13 cellular contexts compared by ENCODE assay signal in genomic region chr6:38720295-38720694, GRCh38. TPM values are rescaled to one million over a fixed set of nuclear protein-coding genes. Genes with fewer than 3 reads are reported as not detected.
A peak's percentile ranks its signal among the peaks of the same experiment; 100 is the strongest.
DNase-seq lines count a peak whose midpoint lies in the region; ATAC-seq and TF ChIP-seq lines count a peak whose summit lies in the region.
"Had no signal": no experiment of that assay in that cellular context is flagged by ENCODE, and none has a peak within 500 bp of the region (broad histone marks: within the 10 kb centered on the region; RNA-seq: fewer than 3 reads in every experiment).

No MANE protein-coding gene starts in this region.

- H3K36me3 ChIP-seq in breast epithelium (no peaks in the 10 kb centered on the region), PC-3 (ENCODE audit: low read depth, low read length) (no peaks in the 10 kb centered on the region)

- H3K27ac Mint-ChIP-seq in MCF 10A (ENCODE audit: low read depth, unreplicated experiment) = no peak overlapping the region
- H3K27ac Mint-ChIP-seq: dendritic cell treated with granulocyte-macrophage colony-stimulating factor and Interleukin-4, amounts not matched to agents 40 ng/mL and 50 ng/mL, for 4 days had no signal

- peak overlapping the region; percentile 47; the same call in 1 of the 2 replicates for H2AFZ ChIP-seq in PC-3 (ENCODE audit: low read length)

- no peaks in the 10 kb centered on the region for H3K36me3 Mint-ChIP-seq in MCF 10A (ENCODE audit: insufficient read depth, unreplicated experiment)

- H3K79me2 ChIP-seq in PC-3 (ENCODE audit: low read length) = no peaks in the 10 kb centered on the region

- no peaks in the 10 kb centered on the region for H3K27me3 Mint-ChIP-seq in MCF 10A (ENCODE audit: insufficient read depth, unreplicated experiment)

- BruUV-seq in MCF 10A (replicated peaks; lab: Mats Ljungman, UMichigan) (no TSS peak), PC-3 (replicated peaks; lab: Mats Ljungman, UMichigan) (no TSS peak)

- peak; percentile 19 for DNase-seq in MCF 10A (ENCODE audit: unreplicated experiment)
- DNase-seq in breast epithelium (ENCODE audit: low spot score in 2 of 2) = no peak
- peak; percentile 60 for DNase-seq in PC-3
- DNase-seq in fibroblast of pulmonary artery (ENCODE audit: low read depth) = peak; percentile 31
- DNase-seq in Right ventricle myocardium inferior (ENCODE audit: missing footprints) = no peak
- no peak for DNase-seq in NCI-H2227 (lab: John Stamatoyannopoulos, UW; ENCODE audit: unreplicated experiment)
- DNase-seq in NCI-H1105 treated with DMSO at 0.1 percent for 48 hours (lab: John Stamatoyannopoulos, UW) = no peak
- DNase-seq: activated CD4-positive, alpha-beta T cell treated with anti-CD3 and anti-CD28 coated beads for 4 hours; activated effector memory CD4-positive, alpha-beta T cell treated with anti-CD3 and anti-CD28 coated beads, Interleukin-2, amount 50 U/mL, for 16 hours; head of caudate nucleus; NCI-H1930 had no signal

- TF ChIP-seq POLR2A in breast epithelium (IDR thresholded peaks at IDR 0.05) = no peak

- H3F3A ChIP-seq in PC-3 (ENCODE audit: low read length, unreplicated experiment) = no peaks in the 10 kb centered on the region

- H3K4me1 Mint-ChIP-seq in MCF 10A (ENCODE audit: insufficient read depth, unreplicated experiment) = peaks cover 15% of the 10 kb centered on the region

- POLR2A ChIA-PET in MCF 10A (lab: Yijun Ruan, JAX) = no interaction called here
- POLR2A ChIA-PET in PC-3 (lab: Charles Lee; ENCODE audit: unreplicated experiment) = no interaction called here

- CTCF ChIA-PET in MCF 10A (lab: Yijun Ruan, JAX) = interaction anchor here (0.9 kb wide), 1 partner anchor 12 kb away, joined by 3 read pairs; no protein-coding TSS in a partner anchor
- CTCF ChIA-PET in PC-3 (lab: Charles Lee) = interaction anchor here (0.5 to 0.6 kb wide), 2 partner anchors 50 to 471 kb away, joined by 5 read pairs; no protein-coding TSS in a partner anchor

- no peaks in the 10 kb centered on the region for H3K9me2 ChIP-seq in PC-3 (replicated peaks; ENCODE audit: low read length)

- H4K20me1 ChIP-seq in PC-3 (ENCODE audit: low read length) = no peaks in the 10 kb centered on the region

- ATAC-seq in PC-3 (peak; percentile 54), GM18873 (IDR thresholded peaks at IDR 0.05; ENCODE audit: low FRiP score, unreplicated experiment) (no peak), Right ventricle myocardium inferior (no peak)

- H3K4me3 Mint-ChIP-seq in MCF 10A (ENCODE audit: unreplicated experiment) = no peak overlapping the region
- H3K4me3 Mint-ChIP-seq: dendritic cell treated with granulocyte-macrophage colony-stimulating factor and Interleukin-4, amounts not matched to agents 40 ng/mL and 50 ng/mL, for 4 days had no signal

- H3K9ac ChIP-seq in PC-3 (ENCODE audit: low read length) = no peak overlapping the region

- no peaks in the 10 kb centered on the region for H3K4me1 ChIP-seq in breast epithelium
- H3K4me1 ChIP-seq in PC-3 (ENCODE audit: insufficient read depth, low read length) = peaks cover 9% of the 10 kb centered on the region; the same call in 1 of the 2 replicates

- no peak for TF ChIP-seq CTCF in MCF 10A (IDR thresholded peaks at IDR 0.05; ENCODE audit: unreplicated experiment)
- no peak for TF ChIP-seq CTCF in breast epithelium (IDR thresholded peaks at IDR 0.05)
- TF ChIP-seq CTCF in PC-3 (conservative IDR thresholded peaks at IDR 0.05; ENCODE audit: low read depth, low read length) = peak; percentile 62
- peak; percentile 26 for TF ChIP-seq CTCF in fibroblast of pulmonary artery (IDR thresholded peaks at IDR 0.05; ENCODE audit: low read length, missing control alignments)

- no peaks in the 10 kb centered on the region for H3K9me3 Mint-ChIP-seq in MCF 10A (ENCODE audit: unreplicated experiment)
- H3K9me3 Mint-ChIP-seq: dendritic cell treated with granulocyte-macrophage colony-stimulating factor and Interleukin-4, amounts not matched to agents 40 ng/mL and 50 ng/mL, for 4 days had no signal

- H3K9me3 ChIP-seq in breast epithelium (no peaks in the 10 kb centered on the region), PC-3 (ENCODE audit: low read length) (no peaks in the 10 kb centered on the region)

- H3K27ac ChIP-seq in breast epithelium = no peak overlapping the region
- no peak overlapping the region for H3K27ac ChIP-seq in PC-3 (ENCODE audit: low read length)

- H3K4me2 ChIP-seq in PC-3 (ENCODE audit: low read length) = 0 out of 2 replicates have a peak overlapping the region, but pooled peaks have one; percentile 6

- H3K4me3 ChIP-seq in breast epithelium (no peak overlapping the region), PC-3 (ENCODE audit: low read length) (no peak overlapping the region), fibroblast of pulmonary artery (replicated peaks; ENCODE audit: low read depth, low read length) (no peak overlapping the region)

- intact Hi-C loops in MCF 10A (cut with micrococcal nuclease) (no loop called here), breast epithelium (cut with DNase I; ENCODE audit: low total_unique reads) (no loop called here), PC-3 (cut with micrococcal nuclease) (loop anchor here (10.0 kb wide), 1 partner anchor 215 kb away; no protein-coding TSS in a partner anchor), Right ventricle myocardium inferior (cut with DNase I) (no loop called here)

- H3K27me3 ChIP-seq in breast epithelium = peaks cover 0 to 21% of the 10 kb centered on the region in 2 donors
- H3K27me3 ChIP-seq in PC-3 (ENCODE audit: low read length) = no peaks in the 10 kb centered on the region

RNA-seq across cellular contexts. Expression of gene DNAH8, which starts 5.2 kb away (rescaled TPM):
- total RNA-seq in MCF 10A (2022) = not detected in 2 replicates
- total RNA-seq in breast epithelium = under 1 TPM in 2 of 3 donors, not detected in 1; under 0.01 TPM
- 0.06 and 0.15 TPM in 2 replicates for total RNA-seq in PC-3 (2014; rRNA removed)
- total RNA-seq in Right ventricle myocardium inferior = not detected

RNA-seq across cellular contexts. Expression of gene GLO1, which starts 17.4 kb away (rescaled TPM):
- total RNA-seq in MCF 10A (2022) = 66.7 and 72.2 TPM in 2 replicates
- total RNA-seq in breast epithelium = 100 to 1,000 TPM in 1 of 3 donors, 10 to 100 TPM in 2; 59.0 to 113 (median 79.3) TPM
- total RNA-seq in PC-3 (2014; rRNA removed) = 194 and 233 TPM in 2 replicates
- total RNA-seq in Right ventricle myocardium inferior = 89.5 TPM

Comparison
In these comparisons a context has a peak if more than half of its experiments do, and no peak if none do; other contexts are left out.
1. DNase-seq: peak in MCF 10A (single experiment), PC-3 (single experiment) and fibroblast of pulmonary artery (single experiment); none in breast epithelium (0 of 2), Right ventricle myocardium inferior (single experiment), NCI-H2227 (single experiment) and NCI-H1105 treated with DMSO at 0.1 percent for 48 hours (single experiment).
2. CTCF ChIP-seq: peak in PC-3 (single experiment) and fibroblast of pulmonary artery (single experiment); none in MCF 10A (single experiment) and breast epithelium (0 of 3).